In the genomic region with DNA sequence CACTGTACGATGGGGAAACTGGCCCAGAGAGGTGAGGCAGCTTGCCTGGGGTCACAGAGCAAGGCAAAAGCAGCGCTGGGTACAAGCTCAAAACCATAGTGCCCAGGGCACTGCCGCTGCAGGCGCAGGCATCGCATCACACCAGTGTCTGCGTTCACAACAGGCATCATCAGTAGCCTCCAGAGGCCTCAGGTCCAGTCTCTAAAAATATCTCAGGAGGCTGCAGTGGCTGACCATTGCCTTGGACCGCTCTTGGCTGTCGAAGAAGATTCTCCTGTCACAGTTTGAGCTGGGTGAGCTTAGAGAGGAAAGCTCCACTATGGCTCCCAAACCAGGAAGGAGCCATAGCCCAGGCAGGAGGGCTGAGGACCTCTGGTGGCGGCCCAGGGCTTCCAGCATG, we compare ENCODE assay signal across 1 cellular context. TPM values are rescaled to one million over a fixed set of nuclear protein-coding genes. Genes with fewer than 3 reads are reported as not detected.
"Had no signal": no experiment of that assay in that cellular context is flagged by ENCODE, and none has a peak within 500 bp of the region (broad histone marks: within the 10 kb centered on the region; RNA-seq: fewer than 3 reads in every experiment).

No MANE protein-coding gene starts in this region.

RNA-seq across cellular contexts. Expression of gene IQSEC3, which starts 51.2 kb away (rescaled TPM):
- polyA plus RNA-seq: keratinocyte had no signal
